ENCODE assay signal across 1 cellular context in genomic region chr2:112640800-112641675, GRCh38.
A peak's percentile ranks its signal among the peaks of the same experiment; 100 is the strongest.
TF ChIP-seq lines count a peak whose summit lies in the region.

No MANE protein-coding gene starts in this region.

TF ChIP-seq in IMR-90, 13 proteins besides CTCF, POLR2A, EP300 and RAD21:
- TF ChIP-seq MAFK (IDR thresholded peaks at IDR 0.05; ENCODE audit: low read depth, low read length) (peak; percentile 1; the same call in 1 of the 2 replicates), USF2 (IDR thresholded peaks at IDR 0.05; ENCODE audit: low read depth, low read length) (no peak), FOS (IDR thresholded peaks at IDR 0.05; ENCODE audit: low read depth, low read length) (peak; percentile 92), RFX5 (IDR thresholded peaks at IDR 0.05; ENCODE audit: low read depth, low read length) (no peak), MAZ (IDR thresholded peaks at IDR 0.05; ENCODE audit: borderline replicate concordance, low read depth, low read length) (0 out of 2 replicates have a peak, but pooled peaks have one; percentile 41), RCOR1 (IDR thresholded peaks at IDR 0.05; ENCODE audit: insufficient replicate concordance, low read length) (peak; percentile 81), BHLHE40 (IDR thresholded peaks at IDR 0.05; ENCODE audit: low read depth, low read length) (peak; percentile 38)
